ENCODE assay signal across 1 cellular context in the genomic region with DNA sequence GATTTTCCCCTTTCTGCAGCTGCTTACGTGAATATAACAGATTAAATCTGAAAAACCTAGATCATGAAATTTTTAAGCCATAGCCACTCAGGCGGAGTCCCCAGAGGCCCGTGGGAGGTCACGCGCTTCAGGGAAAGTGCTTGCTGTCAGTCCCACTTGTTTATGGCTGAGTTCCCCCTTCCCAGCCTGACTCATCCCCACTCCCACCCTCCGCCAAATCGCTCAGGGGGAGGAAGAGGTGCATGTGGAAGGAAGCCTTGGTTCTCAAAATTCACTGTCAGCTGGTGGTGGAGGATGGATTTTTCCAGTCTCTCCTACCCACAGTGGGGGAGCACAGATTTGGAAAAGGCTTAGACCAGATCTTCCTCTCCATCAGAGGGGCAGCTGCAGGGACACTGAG.
TF ChIP-seq lines count a peak whose summit lies in the region.

No MANE protein-coding gene starts in this region.

TF ChIP-seq in HEK293, 187 proteins besides CTCF, POLR2A, EP300 and RAD21:
- TF ChIP-seq, protein P1, sequence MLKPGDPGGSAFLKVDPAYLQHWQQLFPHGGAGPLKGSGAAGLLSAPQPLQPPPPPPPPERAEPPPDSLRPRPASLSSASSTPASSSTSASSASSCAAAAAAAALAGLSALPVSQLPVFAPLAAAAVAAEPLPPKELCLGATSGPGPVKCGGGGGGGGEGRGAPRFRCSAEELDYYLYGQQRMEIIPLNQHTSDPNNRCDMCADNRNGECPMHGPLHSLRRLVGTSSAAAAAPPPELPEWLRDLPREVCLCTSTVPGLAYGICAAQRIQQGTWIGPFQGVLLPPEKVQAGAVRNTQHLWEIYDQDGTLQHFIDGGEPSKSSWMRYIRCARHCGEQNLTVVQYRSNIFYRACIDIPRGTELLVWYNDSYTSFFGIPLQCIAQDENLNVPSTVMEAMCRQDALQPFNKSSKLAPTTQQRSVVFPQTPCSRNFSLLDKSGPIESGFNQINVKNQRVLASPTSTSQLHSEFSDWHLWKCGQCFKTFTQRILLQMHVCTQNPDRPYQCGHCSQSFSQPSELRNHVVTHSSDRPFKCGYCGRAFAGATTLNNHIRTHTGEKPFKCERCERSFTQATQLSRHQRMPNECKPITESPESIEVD (tag by site-specific recombination; IDR thresholded peaks at IDR 0.05), result peak; percentile 50; the same call in 1 of the 2 replicates
- TF ChIP-seq ZNF398 (tag by site-specific recombination; IDR thresholded peaks at IDR 0.05) (peak; percentile 55; the same call in 1 of the 2 replicates), GLIS1 (tag by site-specific recombination; IDR thresholded peaks at IDR 0.05) (0 out of 2 replicates have a peak, but pooled peaks have one; percentile 14), ZNF184 (tag by site-specific recombination; IDR thresholded peaks at IDR 0.05) (no peak), EGR2 (tag by site-specific recombination; IDR thresholded peaks at IDR 0.05; ENCODE audit: low read depth) (peak; percentile 94), ZNF510 (tag by site-specific recombination; IDR thresholded peaks at IDR 0.05; ENCODE audit: insufficient replicate concordance) (no peak), ZFHX2 (tag by site-specific recombination; conservative IDR thresholded peaks at IDR 0.05) (peak; percentile 93), SP7 (tag by site-specific recombination; IDR thresholded peaks at IDR 0.05) (0 out of 2 replicates have a peak, but pooled peaks have one; percentile 17)
